In genomic region chr6:26285143-26286134, GRCh38 we compare ENCODE assay signal across 1 cellular context.
TF ChIP-seq lines count a peak whose summit lies in the region.

No MANE protein-coding gene starts in this region.

TF ChIP-seq in HepG2, 621 proteins besides CTCF, POLR2A, EP300 and RAD21 (continued from another document and continues in another):
- TF ChIP-seq NFAT5 (CRISPR knock-in tag; IDR thresholded peaks at IDR 0.05) (peak; percentile 46; the same call in 1 of the 2 replicates), ZBTB8A (CRISPR knock-in tag; IDR thresholded peaks at IDR 0.05; ENCODE audit: borderline replicate concordance, low read depth) (no peak; the same call in 1 of the 2 replicates), USF2 (IDR thresholded peaks at IDR 0.05; ENCODE audit: low read depth, low read length) (no peak), USF2 (CRISPR knock-in tag; IDR thresholded peaks at IDR 0.05; ENCODE audit: borderline replicate concordance) (no peak), ZNF724P (CRISPR knock-in tag; IDR thresholded peaks at IDR 0.05; ENCODE audit: borderline replicate concordance) (no peak), CBX1 (IDR thresholded peaks at IDR 0.05; ENCODE audit: low read depth) (peak; percentile 95), CBX2 (IDR thresholded peaks at IDR 0.05; ENCODE audit: low read depth, low read length) (no peak), CBX2 (CRISPR knock-in tag; IDR thresholded peaks at IDR 0.05; ENCODE audit: low read depth) (0 out of 2 replicates have a peak, but pooled peaks have one; percentile 70), FLYWCH1 (CRISPR knock-in tag; IDR thresholded peaks at IDR 0.05) (peak; percentile 19; the same call in 1 of the 2 replicates), WIZ (CRISPR knock-in tag; IDR thresholded peaks at IDR 0.05) (no peak), KDM3A (CRISPR knock-in tag; IDR thresholded peaks at IDR 0.05; ENCODE audit: low read depth) (peak; percentile 89; the same call in 1 of the 2 replicates), ZSCAN22 (CRISPR knock-in tag; IDR thresholded peaks at IDR 0.05) (no peak), ZNF20 (CRISPR knock-in tag; IDR thresholded peaks at IDR 0.05) (no peak), ZBTB44 (CRISPR knock-in tag; IDR thresholded peaks at IDR 0.05) (no peak), PREB (CRISPR knock-in tag; IDR thresholded peaks at IDR 0.05) (peak; percentile 82; the same call in 1 of the 2 replicates), YEATS2 (CRISPR knock-in tag; IDR thresholded peaks at IDR 0.05; ENCODE audit: borderline replicate concordance) (peak; percentile 80; the same call in 1 of the 2 replicates), NFE2L2 (IDR thresholded peaks at IDR 0.05; ENCODE audit: low read length) (peak; percentile 72), ZNF292 (CRISPR knock-in tag; IDR thresholded peaks at IDR 0.05; ENCODE audit: borderline replicate concordance, low read depth) (peak; percentile 27; the same call in 1 of the 2 replicates), MYC (CRISPR knock-in tag; IDR thresholded peaks at IDR 0.05; ENCODE audit: borderline replicate concordance) (peak; percentile 49; the same call in 1 of the 2 replicates), ARNTL (CRISPR knock-in tag; IDR thresholded peaks at IDR 0.05) (0 out of 2 replicates have a peak, but pooled peaks have one; percentile 34), ZNF782 (CRISPR knock-in tag; IDR thresholded peaks at IDR 0.05; ENCODE audit: borderline replicate concordance) (no peak)
- TF ChIP-seq, protein P1, sequence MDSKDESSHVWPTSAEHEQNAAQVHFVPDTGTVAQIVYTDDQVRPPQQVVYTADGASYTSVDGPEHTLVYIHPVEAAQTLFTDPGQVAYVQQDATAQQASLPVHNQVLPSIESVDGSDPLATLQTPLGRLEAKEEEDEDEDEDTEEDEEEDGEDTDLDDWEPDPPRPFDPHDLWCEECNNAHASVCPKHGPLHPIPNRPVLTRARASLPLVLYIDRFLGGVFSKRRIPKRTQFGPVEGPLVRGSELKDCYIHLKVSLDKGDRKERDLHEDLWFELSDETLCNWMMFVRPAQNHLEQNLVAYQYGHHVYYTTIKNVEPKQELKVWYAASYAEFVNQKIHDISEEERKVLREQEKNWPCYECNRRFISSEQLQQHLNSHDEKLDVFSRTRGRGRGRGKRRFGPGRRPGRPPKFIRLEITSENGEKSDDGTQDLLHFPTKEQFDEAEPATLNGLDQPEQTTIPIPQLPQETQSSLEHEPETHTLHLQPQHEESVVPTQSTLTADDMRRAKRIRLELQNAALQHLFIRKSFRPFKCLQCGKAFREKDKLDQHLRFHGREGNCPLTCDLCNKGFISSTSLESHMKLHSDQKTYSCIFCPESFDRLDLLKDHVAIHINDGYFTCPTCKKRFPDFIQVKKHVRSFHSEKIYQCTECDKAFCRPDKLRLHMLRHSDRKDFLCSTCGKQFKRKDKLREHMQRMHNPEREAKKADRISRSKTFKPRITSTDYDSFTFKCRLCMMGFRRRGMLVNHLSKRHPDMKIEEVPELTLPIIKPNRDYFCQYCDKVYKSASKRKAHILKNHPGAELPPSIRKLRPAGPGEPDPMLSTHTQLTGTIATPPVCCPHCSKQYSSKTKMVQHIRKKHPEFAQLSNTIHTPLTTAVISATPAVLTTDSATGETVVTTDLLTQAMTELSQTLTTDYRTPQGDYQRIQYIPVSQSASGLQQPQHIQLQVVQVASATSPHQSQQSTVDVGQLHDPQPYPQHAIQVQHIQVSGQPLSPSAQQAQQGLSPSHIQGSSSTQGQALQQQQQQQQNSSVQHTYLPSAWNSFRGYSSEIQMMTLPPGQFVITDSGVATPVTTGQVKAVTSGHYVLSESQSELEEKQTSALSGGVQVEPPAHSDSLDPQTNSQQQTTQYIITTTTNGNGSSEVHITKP (CRISPR knock-in tag; IDR thresholded peaks at IDR 0.05; ENCODE audit: low read depth) = no peak
- TF ChIP-seq, protein P2, sequence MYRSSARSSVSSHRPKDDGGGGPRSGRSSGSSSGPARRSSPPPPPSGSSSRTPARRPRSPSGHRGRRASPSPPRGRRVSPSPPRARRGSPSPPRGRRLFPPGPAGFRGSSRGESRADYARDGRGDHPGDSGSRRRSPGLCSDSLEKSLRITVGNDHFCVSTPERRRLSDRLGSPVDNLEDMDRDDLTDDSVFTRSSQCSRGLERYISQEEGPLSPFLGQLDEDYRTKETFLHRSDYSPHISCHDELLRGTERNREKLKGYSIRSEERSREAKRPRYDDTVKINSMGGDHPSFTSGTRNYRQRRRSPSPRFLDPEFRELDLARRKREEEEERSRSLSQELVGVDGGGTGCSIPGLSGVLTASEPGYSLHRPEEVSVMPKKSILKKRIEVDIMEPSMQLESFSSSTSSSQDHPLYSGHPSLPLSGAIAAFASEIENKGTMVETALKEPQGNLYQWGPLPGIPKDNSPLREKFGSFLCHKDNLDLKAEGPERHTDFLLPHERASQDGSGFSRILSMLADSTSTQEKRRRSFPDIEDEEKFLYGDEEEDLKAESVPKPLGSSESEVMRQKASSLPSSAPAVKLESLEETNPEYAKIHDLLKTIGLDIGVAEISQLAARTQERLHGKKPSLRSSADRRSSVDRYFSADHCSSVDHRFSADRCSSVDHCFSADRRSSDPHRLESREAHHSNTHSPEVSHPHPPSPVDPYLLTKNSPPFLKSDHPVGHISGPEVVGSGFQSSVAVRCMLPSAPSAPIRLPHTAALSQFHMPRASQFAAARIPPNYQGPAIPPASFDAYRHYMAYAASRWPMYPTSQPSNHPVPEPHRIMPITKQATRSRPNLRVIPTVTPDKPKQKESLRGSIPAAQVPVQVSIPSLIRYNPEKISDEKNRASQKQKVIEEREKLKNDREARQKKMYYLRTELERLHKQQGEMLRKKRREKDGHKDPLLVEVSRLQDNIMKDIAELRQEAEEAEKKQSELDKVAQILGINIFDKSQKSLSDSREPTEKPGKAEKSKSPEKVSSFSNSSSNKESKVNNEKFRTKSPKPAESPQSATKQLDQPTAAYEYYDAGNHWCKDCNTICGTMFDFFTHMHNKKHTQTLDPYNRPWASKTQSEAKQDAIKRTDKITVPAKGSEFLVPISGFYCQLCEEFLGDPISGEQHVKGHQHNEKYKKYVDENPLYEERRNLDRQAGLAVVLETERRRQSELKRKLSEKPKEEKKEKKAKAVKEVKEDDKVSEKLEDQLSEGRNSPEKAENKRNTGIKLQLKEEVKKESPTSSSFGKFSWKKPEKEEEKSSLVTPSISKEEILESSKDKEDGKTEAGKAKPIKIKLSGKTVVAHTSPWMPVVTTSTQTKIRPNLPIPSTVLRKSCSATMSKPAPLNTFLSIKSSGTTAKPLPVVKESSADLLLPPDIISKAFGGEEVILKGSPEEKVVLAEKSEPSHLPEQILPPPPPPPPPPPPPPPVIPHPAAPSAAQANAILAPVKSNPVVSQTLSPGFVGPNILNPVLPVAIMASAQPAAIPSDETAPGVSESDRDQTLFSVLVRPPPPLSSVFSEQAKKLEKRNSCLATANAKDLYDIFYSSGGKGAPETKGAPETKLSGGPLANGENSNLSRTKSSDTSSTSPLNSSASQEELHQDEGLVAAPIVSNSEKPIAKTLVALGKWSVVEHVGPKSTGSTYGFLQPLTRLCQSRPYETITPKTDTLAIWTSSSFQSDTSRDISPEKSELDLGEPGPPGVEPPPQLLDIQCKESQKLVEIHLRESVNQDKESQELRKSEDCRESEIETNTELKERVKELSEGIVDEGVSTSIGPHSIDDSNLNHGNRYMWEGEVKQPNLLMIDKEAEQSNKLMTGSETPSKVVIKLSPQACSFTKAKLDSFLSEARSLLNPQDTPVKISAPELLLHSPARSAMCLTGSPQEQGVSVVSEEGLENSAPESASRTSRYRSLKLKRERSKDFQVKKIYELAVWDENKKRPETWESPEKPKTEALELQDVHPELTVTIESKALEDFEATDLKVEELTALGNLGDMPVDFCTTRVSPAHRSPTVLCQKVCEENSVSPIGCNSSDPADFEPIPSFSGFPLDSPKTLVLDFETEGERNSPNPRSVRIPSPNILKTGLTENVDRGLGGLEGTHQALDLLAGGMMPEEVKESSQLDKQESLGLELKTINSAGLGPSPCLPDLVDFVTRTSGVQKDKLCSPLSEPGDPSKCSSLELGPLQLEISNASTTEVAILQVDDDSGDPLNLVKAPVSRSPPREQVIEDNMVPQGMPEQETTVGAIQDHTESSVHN (CRISPR knock-in tag; IDR thresholded peaks at IDR 0.05) = 0 out of 2 replicates have a peak, but pooled peaks have one; percentile 40
- TF ChIP-seq, protein P3, sequence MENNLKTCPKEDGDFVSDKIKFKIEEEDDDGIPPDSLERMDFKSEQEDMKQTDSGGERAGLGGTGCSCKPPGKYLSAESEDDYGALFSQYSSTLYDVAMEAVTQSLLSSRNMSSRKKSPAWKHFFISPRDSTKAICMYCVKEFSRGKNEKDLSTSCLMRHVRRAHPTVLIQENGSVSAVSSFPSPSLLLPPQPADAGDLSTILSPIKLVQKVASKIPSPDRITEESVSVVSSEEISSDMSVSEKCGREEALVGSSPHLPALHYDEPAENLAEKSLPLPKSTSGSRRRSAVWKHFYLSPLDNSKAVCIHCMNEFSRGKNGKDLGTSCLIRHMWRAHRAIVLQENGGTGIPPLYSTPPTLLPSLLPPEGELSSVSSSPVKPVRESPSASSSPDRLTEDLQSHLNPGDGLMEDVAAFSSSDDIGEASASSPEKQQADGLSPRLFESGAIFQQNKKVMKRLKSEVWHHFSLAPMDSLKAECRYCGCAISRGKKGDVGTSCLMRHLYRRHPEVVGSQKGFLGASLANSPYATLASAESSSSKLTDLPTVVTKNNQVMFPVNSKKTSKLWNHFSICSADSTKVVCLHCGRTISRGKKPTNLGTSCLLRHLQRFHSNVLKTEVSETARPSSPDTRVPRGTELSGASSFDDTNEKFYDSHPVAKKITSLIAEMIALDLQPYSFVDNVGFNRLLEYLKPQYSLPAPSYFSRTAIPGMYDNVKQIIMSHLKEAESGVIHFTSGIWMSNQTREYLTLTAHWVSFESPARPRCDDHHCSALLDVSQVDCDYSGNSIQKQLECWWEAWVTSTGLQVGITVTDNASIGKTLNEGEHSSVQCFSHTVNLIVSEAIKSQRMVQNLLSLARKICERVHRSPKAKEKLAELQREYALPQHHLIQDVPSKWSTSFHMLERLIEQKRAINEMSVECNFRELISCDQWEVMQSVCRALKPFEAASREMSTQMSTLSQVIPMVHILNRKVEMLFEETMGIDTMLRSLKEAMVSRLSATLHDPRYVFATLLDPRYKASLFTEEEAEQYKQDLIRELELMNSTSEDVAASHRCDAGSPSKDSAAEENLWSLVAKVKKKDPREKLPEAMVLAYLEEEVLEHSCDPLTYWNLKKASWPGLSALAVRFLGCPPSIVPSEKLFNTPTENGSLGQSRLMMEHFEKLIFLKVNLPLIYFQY (CRISPR knock-in tag; IDR thresholded peaks at IDR 0.05; ENCODE audit: borderline replicate concordance) = 0 out of 2 replicates have a peak, but pooled peaks have one; percentile 26
